ENCODE assay signal across 17 cellular contexts in genomic region chr11:241634-242033, GRCh38. TPM values are rescaled to one million over a fixed set of nuclear protein-coding genes. Genes with fewer than 3 reads are reported as not detected.
A peak's percentile ranks its signal among the peaks of the same experiment; 100 is the strongest.
DNase-seq lines count a peak whose midpoint lies in the region; ATAC-seq and TF ChIP-seq lines count a peak whose summit lies in the region.
"Had no signal": no experiment of that assay in that cellular context is flagged by ENCODE, and none has a peak within 500 bp of the region (broad histone marks: within the 10 kb centered on the region; RNA-seq: fewer than 3 reads in every experiment).

No MANE protein-coding gene starts in this region.

- H3K27me3 ChIP-seq in BLaER1 treated with 17β-estradiol and CSF1 and Interleukin-3, amounts not matched to agents 10 nM and 100 nM = no peaks in the 10 kb centered on the region
- no peaks in the 10 kb centered on the region for H3K27me3 ChIP-seq in CD4-positive, alpha-beta memory T cell (ENCODE audit: insufficient read depth, low read length)
- H3K27me3 ChIP-seq in neural progenitor cell = no peaks in the 10 kb centered on the region

- ATAC-seq in naive thymus-derived CD8-positive, alpha-beta T cell = no peak
- ATAC-seq: T-cell had no signal

- DNase-seq in CD4-positive, alpha-beta memory T cell = no peak
- DNase-seq in naive thymus-derived CD8-positive, alpha-beta T cell = no peak
- DNase-seq in OCI-M1 (lab: John Stamatoyannopoulos, UW) (no peak), midbrain (lab: John Stamatoyannopoulos, UW) (no peak), neural progenitor cell (ENCODE audit: low spot score) (no peak)
- DNase-seq: activated B cell treated with CpG ODN at 0.5 μM for 24 hours; AML-193; anterior cingulate cortex; DMS153; Karpas-422; kidney; NCI-H1436 treated with DMSO at 0.1 percent for 48 hours; stimulated activated CD4-positive, alpha-beta T cell treated with anti-CD3 and anti-CD28 coated beads, Interleukin-2, amount 100 ng/mL, for 24 hours; T-cell had no signal

- H4K20me1 ChIP-seq in BLaER1 treated with 17β-estradiol and CSF1 and Interleukin-3, amounts not matched to agents 10 nM and 100 nM = peaks cover 0 to 71% (median 52%) of the 10 kb centered on the region in 11 experiments; a peak in 17 of 22 replicates
- peaks cover 11% of the 10 kb centered on the region for H4K20me1 ChIP-seq in neural progenitor cell (ENCODE audit: low read depth)

- H3K4me1 ChIP-seq in BLaER1 treated with 17β-estradiol and CSF1 and Interleukin-3, amounts not matched to agents 10 nM and 100 nM = peaks cover 14 to 25% (median 19%) of the 10 kb centered on the region in 10 experiments
- peaks cover 14% of the 10 kb centered on the region for H3K4me1 ChIP-seq in CD4-positive, alpha-beta memory T cell (ENCODE audit: insufficient read depth, low read length)
- peaks cover 7% of the 10 kb centered on the region for H3K4me1 ChIP-seq in neural progenitor cell

- POLR2A ChIA-PET in CD4-positive, alpha-beta memory T cell (lab: Charles Lee; ENCODE audit: partially characterized antibody) = interaction anchor here (0.9 to 10.9 kb wide), 3 partner anchors 9 to 38 kb away, joined by 3 to 144 read pairs (median 3); partner anchors contain the start of genes BET1L and RIC8A
- POLR2A ChIA-PET in naive thymus-derived CD8-positive, alpha-beta T cell (lab: Charles Lee) = interaction anchor here (1.1 to 1.2 kb wide), 2 partner anchors 9 to 27 kb away, joined by 3 read pairs; no protein-coding TSS in a partner anchor

- H3K9me3 Mint-ChIP-seq in CD4-positive, alpha-beta memory T cell = no peaks in the 10 kb centered on the region
- H3K9me3 Mint-ChIP-seq in brain (no peaks in the 10 kb centered on the region), neural progenitor cell (no peaks in the 10 kb centered on the region)
- no peaks in the 10 kb centered on the region for H3K9me3 Mint-ChIP-seq in naive thymus-derived CD8-positive, alpha-beta T cell
- H3K9me3 Mint-ChIP-seq: activated B cell treated with CpG ODN at 0.5 μM for 24 hours, T-cell had no signal

- H3F3A ChIP-seq in neural progenitor cell (ENCODE audit: low read depth) = peaks cover under 1% of the 10 kb centered on the region

- peak overlapping the region in 7 of 11 experiments; percentile 3 to 45 (median 15); a peak in 7 of 22 replicates for H3K9ac ChIP-seq in BLaER1 treated with 17β-estradiol and CSF1 and Interleukin-3, amounts not matched to agents 10 nM and 100 nM
- no peak overlapping the region for H3K9ac ChIP-seq in neural progenitor cell

- no peak overlapping the region for H3K4me3 ChIP-seq in BLaER1 treated with 17β-estradiol and CSF1 and Interleukin-3, amounts not matched to agents 10 nM and 100 nM
- no peak overlapping the region for H3K4me3 ChIP-seq in CD4-positive, alpha-beta memory T cell (ENCODE audit: low read length in 2 of 2)
- H3K4me3 ChIP-seq in neural progenitor cell = no peak overlapping the region

- no peak overlapping the region for H2AFZ ChIP-seq in neural progenitor cell (replicated peaks)

- H3K4me1 Mint-ChIP-seq in CD4-positive, alpha-beta memory T cell = peaks cover 28 to 55% (median 41%) of the 10 kb centered on the region in 4 donors
- peaks cover 32% of the 10 kb centered on the region for H3K4me1 Mint-ChIP-seq in brain
- peaks cover 16 to 50% (median 42%) of the 10 kb centered on the region in 4 donors for H3K4me1 Mint-ChIP-seq in naive thymus-derived CD8-positive, alpha-beta T cell
- H3K4me1 Mint-ChIP-seq in neural progenitor cell = peaks cover 13% of the 10 kb centered on the region

- H3K79me2 ChIP-seq in neural progenitor cell (ENCODE audit: low read depth) = peaks cover 34% of the 10 kb centered on the region

- no peaks in the 10 kb centered on the region for H3K27me3 Mint-ChIP-seq in CD4-positive, alpha-beta memory T cell
- H3K27me3 Mint-ChIP-seq in brain (no peaks in the 10 kb centered on the region), neural progenitor cell (ENCODE audit: insufficient read depth, low read depth) (no peaks in the 10 kb centered on the region)
- H3K27me3 Mint-ChIP-seq in naive thymus-derived CD8-positive, alpha-beta T cell = no peaks in the 10 kb centered on the region
- H3K27me3 Mint-ChIP-seq: activated B cell treated with CpG ODN at 0.5 μM for 24 hours, T-cell had no signal

- peak overlapping the region in 6 of 7 donors; percentile 31 to 77 (median 55) for H3K27ac Mint-ChIP-seq in CD4-positive, alpha-beta memory T cell
- H3K27ac Mint-ChIP-seq in brain (peak overlapping the region in 3 of 5 experiments; percentile 13 to 33 (median 31)), neural progenitor cell (no peak overlapping the region)
- peak overlapping the region in 7 of 10 donors; percentile 5 to 58 (median 28) for H3K27ac Mint-ChIP-seq in naive thymus-derived CD8-positive, alpha-beta T cell
- H3K27ac Mint-ChIP-seq: activated B cell treated with CpG ODN at 0.5 μM for 24 hours had no signal

- no peak overlapping the region for H3K4me2 ChIP-seq in BLaER1 treated with 17β-estradiol and CSF1 and Interleukin-3, amounts not matched to agents 10 nM and 100 nM
- H3K4me2 ChIP-seq in neural progenitor cell = no peak overlapping the region

- CTCF ChIA-PET in CD4-positive, alpha-beta memory T cell (lab: Charles Lee; ENCODE audit: partially characterized antibody) = interaction anchor here (3.5 kb wide), 1 partner anchor 10 kb away, joined by 20 read pairs; no protein-coding TSS in a partner anchor

- H3K36me3 ChIP-seq in BLaER1 treated with 17β-estradiol and CSF1 and Interleukin-3, amounts not matched to agents 10 nM and 100 nM = peaks cover 73 to 85% (median 80%) of the 10 kb centered on the region in 11 experiments
- H3K36me3 ChIP-seq in CD4-positive, alpha-beta memory T cell (ENCODE audit: insufficient read depth, low read length) = peaks cover 50% of the 10 kb centered on the region
- peaks cover 7% of the 10 kb centered on the region for H3K36me3 ChIP-seq in neural progenitor cell

- TF ChIP-seq CTCF in brain (conservative IDR thresholded peaks at IDR 0.05) (no peak), neural progenitor cell (IDR thresholded peaks at IDR 0.05) (no peak)

- peaks cover 47 to 77% of the 10 kb centered on the region in 2 donors for H3K36me3 Mint-ChIP-seq in CD4-positive, alpha-beta memory T cell
- H3K36me3 Mint-ChIP-seq in brain (peaks cover 50% of the 10 kb centered on the region), neural progenitor cell (peaks cover 17% of the 10 kb centered on the region)
- H3K36me3 Mint-ChIP-seq in naive thymus-derived CD8-positive, alpha-beta T cell = peaks cover 5 to 75% (median 17%) of the 10 kb centered on the region in 3 donors

- H3K27ac ChIP-seq in BLaER1 treated with 17β-estradiol and CSF1 and Interleukin-3, amounts not matched to agents 10 nM and 100 nM = no peak overlapping the region
- no peak overlapping the region for H3K27ac ChIP-seq in CD4-positive, alpha-beta memory T cell (ENCODE audit: low read depth, low read length)
- no peak overlapping the region for H3K27ac ChIP-seq in neural progenitor cell

- H3K4me3 Mint-ChIP-seq in CD4-positive, alpha-beta memory T cell = peak overlapping the region in 1 of 8 donors; percentile 0
- H3K4me3 Mint-ChIP-seq in brain (peak overlapping the region in 2 of 5 experiments; percentile 0 to 62), neural progenitor cell (no peak overlapping the region)
- H3K4me3 Mint-ChIP-seq in naive thymus-derived CD8-positive, alpha-beta T cell = peak overlapping the region in 1 of 10 donors; percentile 25
- H3K4me3 Mint-ChIP-seq: activated B cell treated with CpG ODN at 0.5 μM for 24 hours, T-cell had no signal

- intact Hi-C loops in CD4-positive, alpha-beta memory T cell (cut with micrococcal nuclease) = no loop called here

- no peaks in the 10 kb centered on the region for H3K9me3 ChIP-seq in BLaER1 treated with 17β-estradiol and CSF1 and Interleukin-3, amounts not matched to agents 10 nM and 100 nM (replicated peaks in 1 of 11)
- no peaks in the 10 kb centered on the region for H3K9me3 ChIP-seq in CD4-positive, alpha-beta memory T cell (ENCODE audit: control insufficient read depth in 1 of 2, low read length in 2 of 2)
- no peaks in the 10 kb centered on the region for H3K9me3 ChIP-seq in neural progenitor cell (ENCODE audit: low read depth)

RNA-seq across cellular contexts. Expression of gene PSMD13, which starts 4.9 kb away (rescaled TPM):
- total RNA-seq in CD4-positive, alpha-beta memory T cell = 100 to 1,000 TPM in 1 of 2 experiments, 10 to 100 TPM in 1; 99.9 to 107 TPM
- 100 to 1,000 TPM; 179 to 247 TPM for polyA plus RNA-seq in CD4-positive, alpha-beta memory T cell
- polyA plus RNA-seq in brain (ENCODE audit: insufficient read depth, low read depth, low replicate concordance) = 86.5 TPM
- total RNA-seq in naive thymus-derived CD8-positive, alpha-beta T cell = 10 to 100 TPM; 94.4 to 99.0 TPM
- 100 to 1,000 TPM; 196 to 223 (median 208) TPM for polyA plus RNA-seq in naive thymus-derived CD8-positive, alpha-beta T cell
- total RNA-seq in neural progenitor cell (ENCODE audit: low replicate concordance) = 90.6 and 106 TPM in 2 replicates

RNA-seq across cellular contexts. Expression of gene SIRT3, which starts 5.5 kb away (rescaled TPM):
- total RNA-seq in CD4-positive, alpha-beta memory T cell = 10 to 100 TPM; 26.5 to 30.7 TPM
- 10 to 100 TPM; 11.2 to 11.6 TPM for polyA plus RNA-seq in CD4-positive, alpha-beta memory T cell
- polyA plus RNA-seq in brain (ENCODE audit: insufficient read depth, low read depth, low replicate concordance) = 17.3 TPM
- total RNA-seq in naive thymus-derived CD8-positive, alpha-beta T cell = 10 to 100 TPM; 33.6 to 33.7 TPM
- polyA plus RNA-seq in naive thymus-derived CD8-positive, alpha-beta T cell = 10 to 100 TPM in 2 of 3 donors, 1 to 10 TPM in 1; 6.5 to 14.6 (median 10.9) TPM
- total RNA-seq in neural progenitor cell (ENCODE audit: low replicate concordance) = 22.4 and 22.6 TPM in 2 replicates

RNA-seq across cellular contexts. Expression of gene RIC8A, which starts 34.1 kb away (rescaled TPM):
- 100 to 1,000 TPM in 1 of 2 experiments, 10 to 100 TPM in 1; 96.7 to 111 TPM for total RNA-seq in CD4-positive, alpha-beta memory T cell
- 100 to 1,000 TPM in 1 of 2 donors, 10 to 100 TPM in 1; 91.2 to 106 TPM for polyA plus RNA-seq in CD4-positive, alpha-beta memory T cell
- 58.4 TPM for polyA plus RNA-seq in brain (ENCODE audit: insufficient read depth, low read depth, low replicate concordance)
- total RNA-seq in naive thymus-derived CD8-positive, alpha-beta T cell = 10 to 100 TPM; 92.7 to 93.4 TPM
- 10 to 100 TPM; 68.6 to 93.1 (median 76.7) TPM for polyA plus RNA-seq in naive thymus-derived CD8-positive, alpha-beta T cell
- 45.0 and 67.2 TPM in 2 replicates for total RNA-seq in neural progenitor cell (ENCODE audit: low replicate concordance)

RNA-seq across cellular contexts. Expression of gene BET1L, which starts 34.4 kb away (rescaled TPM):
- 100 to 1,000 TPM; 122 to 129 TPM for total RNA-seq in CD4-positive, alpha-beta memory T cell
- polyA plus RNA-seq in CD4-positive, alpha-beta memory T cell = 10 to 100 TPM; 61.9 to 64.5 TPM
- 23.8 TPM for polyA plus RNA-seq in brain (ENCODE audit: insufficient read depth, low read depth, low replicate concordance)
- 100 to 1,000 TPM; 110 to 122 TPM for total RNA-seq in naive thymus-derived CD8-positive, alpha-beta T cell
- polyA plus RNA-seq in naive thymus-derived CD8-positive, alpha-beta T cell = 10 to 100 TPM; 24.0 to 75.2 (median 59.2) TPM
- 13.1 and 16.8 TPM in 2 replicates for total RNA-seq in neural progenitor cell (ENCODE audit: low replicate concordance)

RNA-seq across cellular contexts. Expression of gene NLRP6, which starts 36.6 kb away (rescaled TPM):
- total RNA-seq in CD4-positive, alpha-beta memory T cell = 10 to 100 TPM; 25.9 to 26.3 TPM
- 10 to 100 TPM in 1 of 2 donors, 1 to 10 TPM in 1; 1.4 to 10.8 TPM for polyA plus RNA-seq in CD4-positive, alpha-beta memory T cell
- polyA plus RNA-seq in brain (ENCODE audit: insufficient read depth, low read depth, low replicate concordance) = not detected
- 10 to 100 TPM; 28.6 to 32.0 TPM for total RNA-seq in naive thymus-derived CD8-positive, alpha-beta T cell
- 10 to 100 TPM in 2 of 3 donors, 1 to 10 TPM in 1; 9.1 to 25.9 (median 19.1) TPM for polyA plus RNA-seq in naive thymus-derived CD8-positive, alpha-beta T cell
- total RNA-seq in neural progenitor cell (ENCODE audit: low replicate concordance) = not detected in 2 replicates
- total RNA-seq: HT-29 had no signal
